1 cellular context compared by ENCODE assay signal in genomic region chr6:35359346-35359743, GRCh38.
TF ChIP-seq lines count a peak whose summit lies in the region.

No MANE protein-coding gene starts in this region.

TF ChIP-seq in liver, 16 proteins besides CTCF, POLR2A, EP300 and RAD21 (continued from another document):
- TF ChIP-seq, protein P1, sequence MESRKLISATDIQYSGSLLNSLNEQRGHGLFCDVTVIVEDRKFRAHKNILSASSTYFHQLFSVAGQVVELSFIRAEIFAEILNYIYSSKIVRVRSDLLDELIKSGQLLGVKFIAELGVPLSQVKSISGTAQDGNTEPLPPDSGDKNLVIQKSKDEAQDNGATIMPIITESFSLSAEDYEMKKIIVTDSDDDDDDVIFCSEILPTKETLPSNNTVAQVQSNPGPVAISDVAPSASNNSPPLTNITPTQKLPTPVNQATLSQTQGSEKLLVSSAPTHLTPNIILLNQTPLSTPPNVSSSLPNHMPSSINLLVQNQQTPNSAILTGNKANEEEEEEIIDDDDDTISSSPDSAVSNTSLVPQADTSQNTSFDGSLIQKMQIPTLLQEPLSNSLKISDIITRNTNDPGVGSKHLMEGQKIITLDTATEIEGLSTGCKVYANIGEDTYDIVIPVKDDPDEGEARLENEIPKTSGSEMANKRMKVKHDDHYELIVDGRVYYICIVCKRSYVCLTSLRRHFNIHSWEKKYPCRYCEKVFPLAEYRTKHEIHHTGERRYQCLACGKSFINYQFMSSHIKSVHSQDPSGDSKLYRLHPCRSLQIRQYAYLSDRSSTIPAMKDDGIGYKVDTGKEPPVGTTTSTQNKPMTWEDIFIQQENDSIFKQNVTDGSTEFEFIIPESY (IDR thresholded peaks at IDR 0.05), result no peak
- no peak for TF ChIP-seq FOXA1 (IDR thresholded peaks at IDR 0.05)
- TF ChIP-seq EGR1 (IDR thresholded peaks at IDR 0.05; ENCODE audit: low read depth in 2 of 2), result no peak
- no peak for TF ChIP-seq HNF4G (IDR thresholded peaks at IDR 0.05)
- TF ChIP-seq GABPA (IDR thresholded peaks at IDR 0.05 in 1 of 2, conservative IDR thresholded peaks at IDR 0.05 in 1 of 2), result no peak
- TF ChIP-seq FOXA2 (IDR thresholded peaks at IDR 0.05), result no peak
- TF ChIP-seq JUND (IDR thresholded peaks at IDR 0.05), result no peak
